23 cellular contexts compared by ENCODE assay signal in genomic region chr15:77470227-77470626, GRCh38. TPM values are rescaled to one million over a fixed set of nuclear protein-coding genes. Genes with fewer than 3 reads are reported as not detected.
DNase-seq lines count a peak whose midpoint lies in the region; ATAC-seq, FAIRE-seq and TF ChIP-seq lines count a peak whose summit lies in the region.
"Had no signal": no experiment of that assay in that cellular context is flagged by ENCODE, and none has a peak within 500 bp of the region (broad histone marks: within the 10 kb centered on the region; RNA-seq: fewer than 3 reads in every experiment).

No MANE protein-coding gene starts in this region.

- CTCF ChIA-PET in A549 (lab: Yijun Ruan, JAX), result interaction anchor here (0.6 kb wide), 1 partner anchor 60 kb away, joined by 3 read pairs; no protein-coding TSS in a partner anchor
- CTCF ChIA-PET in K562 (lab: Yijun Ruan, JAX; ENCODE audit: low intra/inter-chr PET ratio), result interaction anchor here (0.7 kb wide), 1 partner anchor 54 kb away, joined by 3 read pairs; no protein-coding TSS in a partner anchor
- CTCF ChIA-PET in activated CD4-positive, alpha-beta memory T cell treated with anti-CD3 and anti-CD28 coated beads for 36 hours (lab: Charles Lee), result no interaction called here

- H4K20me1 ChIP-seq in K562 (replicated peaks; ENCODE audit: control insufficient read depth, insufficient read depth, low read length), result no peaks in the 10 kb centered on the region

- no peaks in the 10 kb centered on the region for H3K79me2 ChIP-seq in K562 (ENCODE audit: control insufficient read depth, insufficient read depth, low read length)

- intact Hi-C loops in K562 (cut with micrococcal nuclease), result no loop called here
- intact Hi-C loops in activated CD4-positive, alpha-beta memory T cell treated with anti-CD3 and anti-CD28 coated beads for 36 hours (cut with micrococcal nuclease), result no loop called here

- in situ Hi-C loops in K562 (cut with MboI), result no loop called here

- TF ChIP-seq RAD21 in A549 (conservative IDR thresholded peaks at IDR 0.05 in 1 of 2, IDR thresholded peaks at IDR 0.05 in 1 of 2) (no peak), K562 (CRISPR knock-in tag; conservative IDR thresholded peaks at IDR 0.05 in 1 of 2, IDR thresholded peaks at IDR 0.05 in 1 of 2) (no peak)

- FAIRE-seq in A549 (lab: Jason Lieb, UNC), result peak; percentile 54
- no peak for FAIRE-seq in K562 (lab: Jason Lieb, UNC)
- FAIRE-seq: GM12892, GM19239, H1 had no signal

- H3K4me3 ChIP-seq in A549, result no peak overlapping the region
- H3K4me3 ChIP-seq in K562, result no peak overlapping the region

- no peaks in the 10 kb centered on the region for H3K36me3 Mint-ChIP-seq in glutamatergic neuron (ENCODE audit: unreplicated experiment)
- peaks cover 37% of the 10 kb centered on the region for H3K36me3 Mint-ChIP-seq in activated CD4-positive, alpha-beta memory T cell treated with anti-CD3 and anti-CD28 coated beads for 36 hours

- H3K27ac ChIP-seq in A549 (no peak overlapping the region), K562 (ENCODE audit: extremely low read depth, low read depth, low read length) (no peak overlapping the region)

- H3K4me2 ChIP-seq in A549, result no peak overlapping the region
- H3K4me2 ChIP-seq in K562 (ENCODE audit: insufficient read depth, low read length), result no peak overlapping the region

- H3K9me3 ChIP-seq in A549 (no peaks in the 10 kb centered on the region), K562 (replicated peaks; ENCODE audit: control insufficient read depth, insufficient read depth, low read depth, low read length) (no peaks in the 10 kb centered on the region)
- H3K9me3 ChIP-seq: BE2C had no signal

- H2AFZ ChIP-seq in K562 (ENCODE audit: low read depth, low read length), result no peak overlapping the region

- POLR2A ChIA-PET in A549 (lab: Yijun Ruan, JAX) (no interaction called here), K562 (lab: Yijun Ruan, JAX) (no interaction called here)
- POLR2A ChIA-PET in activated CD4-positive, alpha-beta memory T cell treated with anti-CD3 and anti-CD28 coated beads for 36 hours (lab: Charles Lee), result no interaction called here

- no peak for DNase-seq in A549 (ENCODE audit: low read depth in 1 of 2, low spot score in 1 of 2)
- peak; percentile 6 for DNase-seq in NCI-H69 (lab: John Stamatoyannopoulos, UW)
- no peak for DNase-seq in K562 (ENCODE audit: extremely low read depth in 1 of 4, low spot score in 3 of 4)
- no peak for DNase-seq in glutamatergic neuron
- DNase-seq in activated CD4-positive, alpha-beta memory T cell treated with anti-CD3 and anti-CD28 coated beads for 36 hours, result no peak
- no peak for DNase-seq in kidney glomerular epithelial cell (lab: John Stamatoyannopoulos, UW)
- DNase-seq: ACHN; BE2C; C1 segment of cervical spinal cord; CD4-positive, CD25-positive, alpha-beta regulatory T cell; CD8-positive, alpha-beta memory T cell; COR-L47; DMS 273 treated with DMSO at 0.1 percent for 48 hours; DMS53; DND-41; EL; H9; IMR-90; KBM-7 had no signal

- peak overlapping the region; percentile 84 for H3K27ac Mint-ChIP-seq in glutamatergic neuron (ENCODE audit: unreplicated experiment)
- H3K27ac Mint-ChIP-seq in activated CD4-positive, alpha-beta memory T cell treated with anti-CD3 and anti-CD28 coated beads for 36 hours, result no peak overlapping the region
- H3K27ac Mint-ChIP-seq: CD4-positive, CD25-positive, alpha-beta regulatory T cell had no signal

- H3K4me1 ChIP-seq in A549, result no peaks in the 10 kb centered on the region
- H3K4me1 ChIP-seq in K562 (replicated peaks in 1 of 2; ENCODE audit: control insufficient read depth in 2 of 2, insufficient read depth in 2 of 2, low read length in 2 of 2), result no peaks in the 10 kb centered on the region
- H3K4me1 ChIP-seq: BE2C had no signal

- peak overlapping the region; percentile 40 for H3K4me3 Mint-ChIP-seq in glutamatergic neuron (ENCODE audit: unreplicated experiment)
- no peak overlapping the region for H3K4me3 Mint-ChIP-seq in activated CD4-positive, alpha-beta memory T cell treated with anti-CD3 and anti-CD28 coated beads for 36 hours
- H3K4me3 Mint-ChIP-seq: CD4-positive, CD25-positive, alpha-beta regulatory T cell; CD8-positive, alpha-beta memory T cell; H9 had no signal

- TF ChIP-seq POLR2A in A549 (IDR thresholded peaks at IDR 0.05; ENCODE audit: low read length), result no peak
- TF ChIP-seq POLR2A in K562 (conservative IDR thresholded peaks at IDR 0.05), result no peak

- ATAC-seq in A549 (no peak), K562 (no peak), GM18519 (IDR thresholded peaks at IDR 0.05; ENCODE audit: low FRiP score, unreplicated experiment) (no peak)

- no TSS peak for BruUV-seq in K562 (replicated peaks; lab: Mats Ljungman, UMichigan)

- peaks cover 4% of the 10 kb centered on the region for H3K27me3 Mint-ChIP-seq in glutamatergic neuron (ENCODE audit: unreplicated experiment)
- no peaks in the 10 kb centered on the region for H3K27me3 Mint-ChIP-seq in activated CD4-positive, alpha-beta memory T cell treated with anti-CD3 and anti-CD28 coated beads for 36 hours
- H3K27me3 Mint-ChIP-seq: CD4-positive, CD25-positive, alpha-beta regulatory T cell; CD8-positive, alpha-beta memory T cell had no signal

- no peaks in the 10 kb centered on the region for H3K9me1 ChIP-seq in K562 (ENCODE audit: control insufficient read depth, insufficient read depth, low read length)

- H3K36me3 ChIP-seq in K562 (ENCODE audit: control insufficient read depth, insufficient read depth, low read length), result peaks cover 70% of the 10 kb centered on the region

- TF ChIP-seq CTCF in A549 (IDR thresholded peaks at IDR 0.05), result no peak
- no peak for TF ChIP-seq CTCF in K562 (IDR thresholded peaks at IDR 0.05 in 2 of 3, conservative IDR thresholded peaks at IDR 0.05 in 1 of 3; ENCODE audit: insufficient read depth in 2 of 3, low read depth in 1 of 3, low read length in 3 of 3)
- TF ChIP-seq CTCF in glutamatergic neuron (IDR thresholded peaks at IDR 0.05; ENCODE audit: partially characterized antibody, unreplicated experiment), result no peak

- no peaks in the 10 kb centered on the region for H3K27me3 ChIP-seq in K562 (ENCODE audit: control insufficient read depth in 2 of 2, insufficient read depth in 2 of 2, low read length in 2 of 2)
- H3K27me3 ChIP-seq: BE2C had no signal

- peaks cover 55% of the 10 kb centered on the region for H3K4me1 Mint-ChIP-seq in glutamatergic neuron (ENCODE audit: low read depth, unreplicated experiment)
- no peaks in the 10 kb centered on the region for H3K4me1 Mint-ChIP-seq in activated CD4-positive, alpha-beta memory T cell treated with anti-CD3 and anti-CD28 coated beads for 36 hours (ENCODE audit: low read depth)

- no peaks in the 10 kb centered on the region for H3K9me3 Mint-ChIP-seq in glutamatergic neuron (ENCODE audit: unreplicated experiment)
- no peaks in the 10 kb centered on the region for H3K9me3 Mint-ChIP-seq in activated CD4-positive, alpha-beta memory T cell treated with anti-CD3 and anti-CD28 coated beads for 36 hours
- H3K9me3 Mint-ChIP-seq: CD4-positive, CD25-positive, alpha-beta regulatory T cell; CD8-positive, alpha-beta memory T cell had no signal

- TF ChIP-seq EP300 in A549 (IDR thresholded peaks at IDR 0.05) (no peak), K562 (IDR thresholded peaks at IDR 0.05; ENCODE audit: low read length) (no peak)

- H3K9ac ChIP-seq in K562 (ENCODE audit: insufficient read depth in 1 of 2, low read depth in 2 of 2, low read length in 2 of 2), result no peak overlapping the region

RNA-seq across cellular contexts. Expression of gene HMG20A, which starts 49.5 kb away (rescaled TPM):
- polyA plus RNA-seq in A549 (2011; rRNA removed) (77.2 and 85.1 TPM in 2 replicates), A549 (2017; fragmentation: RNase III; extraction: RNeasy Plus Mini Kit Qiagen cat#74134 plus additional on column Dnase treatment) (29.1 to 33.2 TPM (median 29.5 TPM) in 3 replicates), K562 (2011; rRNA removed) (61.3 and 68.1 TPM in 2 replicates), K562 (2014; fragmentation: Illumina TruSeq; extraction: Trizol) (54.9 and 61.0 TPM in 2 replicates), K562 (2014; fragmentation: Nextera tagmentation; extraction: Ambion mirVana) (10 to 100 TPM; 25.0 to 42.0 TPM), K562 (2014; rRNA removed) (30.3 and 34.3 TPM in 2 replicates)
- 21.9 and 22.8 TPM in 2 replicates for polyA plus RNA-seq in A549 (2012; cell fraction: cytosol; rRNA removed)
- polyA plus RNA-seq in A549 (2012; cell fraction: nucleus; rRNA removed), result 21.7 and 24.5 TPM in 2 replicates
- 42.6 and 67.6 TPM in 2 replicates for polyA minus RNA-seq in A549 (2011; rRNA and poly(A)+ RNA removed)
- total RNA-seq in K562 (2011; cell fraction: chromatin; rRNA removed; ENCODE audit: low replicate concordance), result 42.4 and 74.4 TPM in 2 replicates
- 25.0 and 27.0 TPM in 2 replicates for total RNA-seq in K562 (2011; cell fraction: nucleolus; rRNA removed)
- total RNA-seq in K562 (2011; cell fraction: nucleoplasm; rRNA removed), result 43.0 and 73.1 TPM in 2 replicates
- total RNA-seq in K562 (2014; rRNA removed) (31.8 and 31.9 TPM in 2 replicates), K562 (2014; rRNA removed; fragmentation: Illumina TruSeq; extraction: Trizol) (38.9 and 45.5 TPM in 2 replicates), K562 (2015; rRNA removed; fragmentation: Illumina TruSeq; extraction: Trizol) (31.6 and 34.7 TPM in 2 replicates), K562 (2021) (32.9 and 42.5 TPM in 2 replicates), glutamatergic neuron (ENCODE audit: unreplicated experiment) (62.1 TPM)
- 39.1 and 57.2 TPM in 2 replicates for polyA plus RNA-seq in K562 (2011; cell fraction: cytosol; rRNA removed)
- 35.2 and 41.2 TPM in 2 replicates for polyA plus RNA-seq in K562 (2011; cell fraction: nucleus; rRNA removed)
- polyA plus RNA-seq in K562 (2012), result 26.1 and 27.5 TPM in 2 replicates
- polyA minus RNA-seq in K562 (2011; rRNA and poly(A)+ RNA removed), result 89.8 and 102 TPM in 2 replicates
- polyA minus RNA-seq in K562 (2011; cell fraction: cytosol; rRNA and poly(A)+ RNA removed), result 33.9 and 45.7 TPM in 2 replicates
- polyA minus RNA-seq in K562 (2011; cell fraction: nucleus; rRNA and poly(A)+ RNA removed), result 23.6 and 36.2 TPM in 2 replicates
- 10 to 100 TPM; 34.8 to 41.5 TPM for total RNA-seq in activated CD4-positive, alpha-beta memory T cell treated with anti-CD3 and anti-CD28 coated beads for 36 hours

RNA-seq across cellular contexts. Expression of gene PEAK1, which starts 50.3 kb away (rescaled TPM):
- 13.7 and 15.0 TPM in 2 replicates for polyA plus RNA-seq in A549 (2011; rRNA removed)
- 3.9 and 4.3 TPM in 2 replicates for polyA plus RNA-seq in A549 (2012; cell fraction: cytosol; rRNA removed)
- polyA plus RNA-seq in A549 (2012; cell fraction: nucleus; rRNA removed), result 4.0 and 5.4 TPM in 2 replicates
- polyA plus RNA-seq in A549 (2017; fragmentation: RNase III; extraction: RNeasy Plus Mini Kit Qiagen cat#74134 plus additional on column Dnase treatment), result 7.5 to 9.1 TPM (median 8.0 TPM) in 3 replicates
- 24.2 and 25.0 TPM in 2 replicates for polyA minus RNA-seq in A549 (2011; rRNA and poly(A)+ RNA removed)
- total RNA-seq in K562 (2011; cell fraction: chromatin; rRNA removed; ENCODE audit: low replicate concordance), result 20.6 and 63.9 TPM in 2 replicates
- total RNA-seq in K562 (2011; cell fraction: nucleolus; rRNA removed), result 14.5 and 18.3 TPM in 2 replicates
- total RNA-seq in K562 (2011; cell fraction: nucleoplasm; rRNA removed), result 21.4 and 26.1 TPM in 2 replicates
- 10.8 and 11.8 TPM in 2 replicates for total RNA-seq in K562 (2014; rRNA removed)
- total RNA-seq in K562 (2014; rRNA removed; fragmentation: Illumina TruSeq; extraction: Trizol), result 15.9 and 16.7 TPM in 2 replicates
- total RNA-seq in K562 (2015; rRNA removed; fragmentation: Illumina TruSeq; extraction: Trizol), result 12.9 and 16.3 TPM in 2 replicates
- total RNA-seq in K562 (2021), result 21.6 and 22.4 TPM in 2 replicates
- polyA plus RNA-seq in K562 (2011; rRNA removed), result 10.7 and 13.3 TPM in 2 replicates
- polyA plus RNA-seq in K562 (2011; cell fraction: cytosol; rRNA removed), result 5.1 and 7.8 TPM in 2 replicates
- 16.4 and 24.9 TPM in 2 replicates for polyA plus RNA-seq in K562 (2011; cell fraction: nucleus; rRNA removed)
- polyA plus RNA-seq in K562 (2012), result 9.7 and 10.6 TPM in 2 replicates
- 12.4 and 14.9 TPM in 2 replicates for polyA plus RNA-seq in K562 (2014; fragmentation: Illumina TruSeq; extraction: Trizol)
- polyA plus RNA-seq in K562 (2014; fragmentation: Nextera tagmentation; extraction: Ambion mirVana), result 1 to 10 TPM in 1 of 2 experiments, under 1 TPM in 1; 0.99 to 1.4 TPM
- 6.9 and 9.2 TPM in 2 replicates for polyA plus RNA-seq in K562 (2014; rRNA removed)
- polyA minus RNA-seq in K562 (2011; rRNA and poly(A)+ RNA removed), result 23.6 and 26.8 TPM in 2 replicates
- 15.6 and 16.8 TPM in 2 replicates for polyA minus RNA-seq in K562 (2011; cell fraction: cytosol; rRNA and poly(A)+ RNA removed)
- 18.3 and 24.5 TPM in 2 replicates for polyA minus RNA-seq in K562 (2011; cell fraction: nucleus; rRNA and poly(A)+ RNA removed)
- total RNA-seq in glutamatergic neuron (ENCODE audit: unreplicated experiment), result 110 TPM
- total RNA-seq in activated CD4-positive, alpha-beta memory T cell treated with anti-CD3 and anti-CD28 coated beads for 36 hours, result 10 to 100 TPM; 15.6 to 18.3 TPM
